12 cellular contexts compared by ENCODE assay signal in the genomic region with DNA sequence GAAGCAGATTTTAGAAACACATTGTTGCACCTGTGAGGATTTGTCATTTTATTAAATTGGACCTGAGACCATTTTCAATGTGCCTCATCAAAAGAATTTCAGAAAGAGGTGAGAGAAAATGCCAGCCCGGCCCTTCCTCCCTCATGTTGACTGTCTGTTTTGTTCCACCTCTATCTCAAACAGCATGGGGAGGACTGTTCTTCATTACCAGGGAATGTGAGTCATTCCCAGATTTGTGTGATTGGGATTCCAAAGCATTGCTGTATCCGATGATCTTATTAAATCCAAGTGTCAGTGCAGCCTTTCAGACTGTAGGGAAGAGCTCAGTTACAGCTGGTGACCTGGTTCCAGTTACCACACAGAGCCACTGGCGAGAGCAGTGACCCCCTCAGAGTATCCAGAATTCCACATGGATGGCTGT.
A peak's percentile ranks its signal among the peaks of the same experiment; 100 is the strongest.
DNase-seq lines count a peak whose midpoint lies in the region; ATAC-seq and TF ChIP-seq lines count a peak whose summit lies in the region.
"Had no signal": no experiment of that assay in that cellular context is flagged by ENCODE, and none has a peak within 500 bp of the region (broad histone marks: within the 10 kb centered on the region; RNA-seq: fewer than 3 reads in every experiment).

No MANE protein-coding gene starts in this region.

- TF ChIP-seq CTCF in astrocyte of the spinal cord (IDR thresholded peaks at IDR 0.05; ENCODE audit: low read depth, low read length), result no peak

- ATAC-seq in GM19452 (IDR thresholded peaks at IDR 0.05; ENCODE audit: unreplicated experiment), result no peak
- ATAC-seq: GM12878 had no signal

- H3K9ac ChIP-seq in stomach smooth muscle (ENCODE audit: low read length in 2 of 2), result no peak overlapping the region

- peak overlapping the region; percentile 37 for H3K27ac ChIP-seq in stomach smooth muscle (ENCODE audit: low read length)

- intact Hi-C loops in posterior cingulate gyrus (cut with DNase I), result no loop called here

- peak; percentile 76 for DNase-seq in GM04503 (ENCODE audit: low read depth)
- DNase-seq in astrocyte of the spinal cord (ENCODE audit: low read depth, low spot score), result peak; percentile 36
- DNase-seq in kidney tubule cell (ENCODE audit: low spot score), result peak; percentile 35
- no peak for DNase-seq in GOT3 (lab: John Stamatoyannopoulos, UW)
- DNase-seq in posterior cingulate gyrus, result no peak
- DNase-seq in HuH-7.5 (ENCODE audit: low spot score), result no peak
- DNase-seq: activated CD4-positive, alpha-beta T cell treated with anti-CD3 and anti-CD28 coated beads, Interleukin-2, amount 50 U/mL, for 1 hour; activated naive CD4-positive, alpha-beta T cell treated with Interleukin-2 at 50 U/mL for 16 hours; stimulated activated CD4-positive, alpha-beta T cell treated with anti-CD3 and anti-CD28 coated beads, Interleukin-4, amount 100 ng/mL, for 24 hours had no signal

- no peaks in the 10 kb centered on the region for H3K27me3 ChIP-seq in stomach smooth muscle (ENCODE audit: control insufficient read depth in 1 of 2, insufficient read depth in 2 of 2, low read length in 2 of 2)

- no peaks in the 10 kb centered on the region for H3K9me3 ChIP-seq in stomach smooth muscle (ENCODE audit: control insufficient read depth in 2 of 2, low read length in 2 of 2)

- H3K4me3 ChIP-seq in astrocyte of the spinal cord (ENCODE audit: low read depth, low read length) (no peak overlapping the region), stomach smooth muscle (ENCODE audit: low read length in 2 of 2) (peak overlapping the region in 1 of 2 donors; percentile 3)
- H3K4me3 ChIP-seq: GM12878 had no signal

- peaks cover 0 to 2% of the 10 kb centered on the region in 2 donors for H3K36me3 ChIP-seq in stomach smooth muscle (ENCODE audit: control insufficient read depth in 2 of 2, insufficient read depth in 2 of 2, low read length in 2 of 2)

- no peaks in the 10 kb centered on the region for H3K4me1 ChIP-seq in stomach smooth muscle (ENCODE audit: control insufficient read depth, insufficient read depth, low read length)

- in situ Hi-C loops in astrocyte of the spinal cord (cut with HindIII; ENCODE audit: low sequenced_read_pairs), result no loop called here

Comparison
In these comparisons a context has a peak if more than half of its experiments do, and no peak if none do; other contexts are left out.
1. DNase-seq: peak in GM04503 (single experiment), astrocyte of the spinal cord (single experiment) and kidney tubule cell (single experiment); none in GOT3 (single experiment), posterior cingulate gyrus (0 of 10) and HuH-7.5 (single experiment).